ENCODE assay signal across 26 cellular contexts in genomic region chr11:15587059-15587458, GRCh38.
"Had no signal": no experiment of that assay in that cellular context is flagged by ENCODE, and none has a peak within 500 bp of the region (broad histone marks: within the 10 kb centered on the region; RNA-seq: fewer than 3 reads in every experiment).

No MANE protein-coding gene starts in this region.

- DNase-seq: stimulated activated CD4-positive, alpha-beta T cell treated with anti-CD3 and anti-CD28 coated beads, Interleukin-2, amount 100 ng/mL, for 48 hours; stimulated activated CD4-positive, alpha-beta T cell treated with anti-CD3 and anti-CD28 coated beads, Interleukin-4, amount 100 ng/mL, for 1 hour; stimulated activated CD4-positive, alpha-beta T cell treated with anti-CD3 and anti-CD28 coated beads, Interleukin-4, amount 100 ng/mL, for 24 hours; stimulated activated CD4-positive, alpha-beta T cell treated with anti-CD3 and anti-CD28 coated beads, Interleukin-4, amount 100 ng/mL, for 4 hours; stimulated activated CD8-positive, alpha-beta memory T cell treated with anti-CD3 and anti-CD28 coated beads, Interleukin-4, amount 100 ng/mL, for 48 hours; stimulated activated naive B cell treated with anti-CD40 and anti-IgM and Interleukin-4, amounts not matched to agents 10 μg/mL and 1 μg/mL and 100 μg/mL, for 72 hours; stimulated activated naive CD4-positive, alpha-beta T cell; stimulated activated naive CD4-positive, alpha-beta T cell treated with Interleukin-2 at 50 U/mL for 16 hours; stimulated activated naive CD8-positive, alpha-beta T cell treated with anti-CD3 and anti-CD28 coated beads, Interleukin-15, amount 100 ng/mL, for 72 hours; stimulated activated naive CD8-positive, alpha-beta T cell treated with anti-CD3 and anti-CD28 coated beads, Interleukin-15, Interleukin-2, amounts not matched to agents 100 U/mL and 50 U/mL, for 24 hours; stomach; substantia nigra; testis; thyroid gland; tibial artery; transverse colon; trophoblast cell; upper lobe of left lung; upper lobe of right lung; uterus had no signal

- H3K9me3 ChIP-seq: stomach, suprapubic skin, testis, thoracic aorta, thyroid gland, tibial artery, tibial nerve, transverse colon, upper lobe of left lung, upper lobe of right lung, uterus, vagina had no signal

- H3K36me3 ChIP-seq: stomach, suprapubic skin, thoracic aorta, thyroid gland, tibial artery, tibial nerve, transverse colon, upper lobe of left lung, upper lobe of right lung, uterus, vagina had no signal

- H3K27ac ChIP-seq: stomach, suprapubic skin, testis, thoracic aorta, thyroid gland, tibial artery, tibial nerve, transverse colon, upper lobe of left lung, upper lobe of right lung, uterus, vagina had no signal

- H3K4me3 ChIP-seq: stomach, suprapubic skin, testis, thoracic aorta, thyroid gland, tibial artery, tibial nerve, transverse colon, upper lobe of left lung, upper lobe of right lung, uterus, vagina had no signal

- H3K4me1 ChIP-seq: suprapubic skin, testis, thyroid gland, tibial artery, transverse colon, upper lobe of left lung, upper lobe of right lung, vagina had no signal

- H3K27me3 ChIP-seq: stomach, suprapubic skin, testis, thyroid gland, tibial artery, tibial nerve, transverse colon, upper lobe of left lung, upper lobe of right lung, uterus, vagina had no signal

- ATAC-seq: stimulated activated effector memory CD8-positive, alpha-beta T cell treated with anti-CD3 and anti-CD28 coated beads, Interleukin-12 subunit alpha, Interleukin-12 subunit beta, amount 100 ng/mL, for 72 hours; stimulated activated memory B cell treated with anti-CD40 and anti-IgM and Interleukin-4, amounts not matched to agents 10 μg/mL and 1 μg/mL and 100 μg/mL, for 72 hours; stimulated activated naive B cell treated with anti-CD40 and anti-IgM and Interleukin-4, amounts not matched to agents 10 μg/mL and 1 μg/mL and 100 μg/mL, for 72 hours; stimulated activated naive CD8-positive, alpha-beta T cell treated with anti-CD3 and anti-CD28 coated beads, Interleukin-15, amount 100 ng/mL, for 72 hours; stimulated activated naive CD8-positive, alpha-beta T cell treated with anti-CD3 and anti-CD28 coated beads, Interleukin-15, Interleukin-2, amounts not matched to agents 100 U/mL and 50 U/mL, for 24 hours; upper lobe of right lung had no signal
